Comparison of ENCODE assay signal across 20 cellular contexts in the genomic region with DNA sequence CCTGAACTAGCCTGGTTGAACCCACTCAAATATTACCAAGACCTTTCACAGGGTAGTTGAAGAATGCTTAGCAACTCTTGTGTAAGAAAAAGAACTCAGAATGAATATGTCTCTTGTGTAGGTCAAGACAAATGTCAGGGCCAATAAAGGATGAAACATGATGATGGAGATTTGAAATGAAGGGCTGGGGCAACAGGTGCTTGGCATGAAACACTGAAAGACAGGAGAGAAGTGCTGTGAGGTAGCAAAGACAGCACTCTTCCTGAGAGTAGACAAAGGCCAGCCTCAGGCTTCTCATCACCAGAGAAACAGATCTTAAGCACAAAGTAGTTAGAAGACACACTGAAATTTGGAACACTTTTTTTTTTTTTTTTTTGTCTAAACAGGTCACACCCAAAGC.
DNase-seq lines count a peak whose midpoint lies in the region; ATAC-seq and TF ChIP-seq lines count a peak whose summit lies in the region.
"Had no signal": no experiment of that assay in that cellular context is flagged by ENCODE, and none has a peak within 500 bp of the region (broad histone marks: within the 10 kb centered on the region; RNA-seq: fewer than 3 reads in every experiment).

No MANE protein-coding gene starts in this region.

- intact Hi-C loops in gastrocnemius medialis (cut with DNase I; ENCODE audit: low total_unique reads) = no loop called here

- H3K9me3 ChIP-seq in HEK293 (ENCODE audit: control insufficient read depth, insufficient read depth, low read depth, low read length) (no peaks in the 10 kb centered on the region), OCI-LY1 (ENCODE audit: low read length) (no peaks in the 10 kb centered on the region), neural progenitor cell (ENCODE audit: low read depth) (no peaks in the 10 kb centered on the region), gastrocnemius medialis (no peaks in the 10 kb centered on the region)
- H3K9me3 ChIP-seq: A549 had no signal

- no peaks in the 10 kb centered on the region for H3K9me3 Mint-ChIP-seq in neural progenitor cell

- H3K36me3 ChIP-seq in HEK293 (ENCODE audit: control insufficient read depth in 2 of 2, insufficient read depth in 1 of 2, low read length in 2 of 2) (no peaks in the 10 kb centered on the region), OCI-LY1 (ENCODE audit: insufficient read depth, low read length) (no peaks in the 10 kb centered on the region), neural progenitor cell (no peaks in the 10 kb centered on the region), gastrocnemius medialis (no peaks in the 10 kb centered on the region)

- H3F3A ChIP-seq in OCI-LY1 (ENCODE audit: insufficient read depth, low read length) (no peaks in the 10 kb centered on the region), neural progenitor cell (ENCODE audit: low read depth) (no peaks in the 10 kb centered on the region)

- H3K9ac ChIP-seq in OCI-LY1 (ENCODE audit: low read length) (no peak overlapping the region), neural progenitor cell (no peak overlapping the region)

- CTCF ChIA-PET in HEK293 (lab: Yijun Ruan, JAX) = interaction anchor here (0.6 kb wide), 1 partner anchor 724 kb away, joined by 4 read pairs; no protein-coding TSS in a partner anchor
- CTCF ChIA-PET in HEK293T (lab: Yijun Ruan, JAX) = no interaction called here

- peak overlapping the region; percentile 26; the same call in 1 of the 2 replicates for H2AFZ ChIP-seq in OCI-LY1 (ENCODE audit: low read length)
- H2AFZ ChIP-seq in neural progenitor cell (replicated peaks) = no peak overlapping the region

- H3K4me3 Mint-ChIP-seq in neural progenitor cell = no peak overlapping the region
- H3K4me3 Mint-ChIP-seq: CD4-positive, alpha-beta memory T cell; HFFc6 had no signal

- ATAC-seq in gastrocnemius medialis = peak; percentile 80 to 96
- no peak for ATAC-seq in GM19467 (IDR thresholded peaks at IDR 0.05; ENCODE audit: unreplicated experiment)
- ATAC-seq: A549 had no signal

- H3K9me2 ChIP-seq in OCI-LY1 (ENCODE audit: low read depth, low read length) = no peaks in the 10 kb centered on the region

- peaks cover 2% of the 10 kb centered on the region for H3K27me3 Mint-ChIP-seq in neural progenitor cell (ENCODE audit: insufficient read depth, low read depth)
- H3K27me3 Mint-ChIP-seq: CD4-positive, alpha-beta memory T cell had no signal

- DNase-seq in neural progenitor cell (ENCODE audit: low spot score) = peak; percentile 11
- DNase-seq in gastrocnemius medialis = peak; percentile 2 to 42
- DNase-seq in HEK293T (ENCODE audit: extremely low spot score) = no peak
- no peak for DNase-seq in GOT3 (lab: John Stamatoyannopoulos, UW)
- DNase-seq: 8988T; ACHN; C1 segment of cervical spinal cord; Calu3; CD4-positive, alpha-beta memory T cell; COR-L47; DMS53; DMS79 treated with DMSO at 0.1 percent for 48 hours; GF-D8; H7; HCEC 1CT; HFFc6 had no signal

- no peaks in the 10 kb centered on the region for H4K20me1 ChIP-seq in OCI-LY1 (ENCODE audit: insufficient read depth, low read length)
- H4K20me1 ChIP-seq in neural progenitor cell (ENCODE audit: low read depth) = no peaks in the 10 kb centered on the region

- no peak for TF ChIP-seq CTCF in HEK293 (tag by site-specific recombination; IDR thresholded peaks at IDR 0.05)
- no peak for TF ChIP-seq CTCF in OCI-LY1 (IDR thresholded peaks at IDR 0.05; ENCODE audit: low read length)
- TF ChIP-seq CTCF in neural progenitor cell (IDR thresholded peaks at IDR 0.05) = no peak
- no peak for TF ChIP-seq CTCF in gastrocnemius medialis (IDR thresholded peaks at IDR 0.05 in 4 of 5, conservative IDR thresholded peaks at IDR 0.05 in 1 of 5)

- H3K79me2 ChIP-seq in OCI-LY1 (ENCODE audit: insufficient read depth, low read length) = no peaks in the 10 kb centered on the region
- H3K79me2 ChIP-seq in neural progenitor cell (ENCODE audit: low read depth) = no peaks in the 10 kb centered on the region

- H3K27me3 ChIP-seq in OCI-LY1 (ENCODE audit: insufficient read depth, low read length) (no peaks in the 10 kb centered on the region), neural progenitor cell (no peaks in the 10 kb centered on the region), gastrocnemius medialis (no peaks in the 10 kb centered on the region)

- peaks cover 7% of the 10 kb centered on the region for H3K36me3 Mint-ChIP-seq in neural progenitor cell
- H3K36me3 Mint-ChIP-seq: CD4-positive, alpha-beta memory T cell had no signal

- H3K4me2 ChIP-seq in OCI-LY1 (ENCODE audit: low read length) = no peak overlapping the region
- no peak overlapping the region for H3K4me2 ChIP-seq in neural progenitor cell
- H3K4me2 ChIP-seq: A549 had no signal

- no peak overlapping the region for H3K27ac Mint-ChIP-seq in neural progenitor cell
- H3K27ac Mint-ChIP-seq: CD4-positive, alpha-beta memory T cell; HFFc6 had no signal

- in situ Hi-C loops in gastrocnemius medialis (cut with MboI; ENCODE audit: low sequenced_read_pairs in 4 of 4) = no loop called here

- H3K4me1 ChIP-seq in HEK293 (ENCODE audit: control insufficient read depth, insufficient read depth, low read length) (no peaks in the 10 kb centered on the region), OCI-LY1 (ENCODE audit: insufficient read depth, low read length, severe bottlenecking) (peaks cover 39% of the 10 kb centered on the region), neural progenitor cell (no peaks in the 10 kb centered on the region), gastrocnemius medialis (peaks cover 12 to 25% of the 10 kb centered on the region in 2 donors)
- H3K4me1 ChIP-seq: A549 had no signal

- peaks cover 14% of the 10 kb centered on the region for H3K4me1 Mint-ChIP-seq in neural progenitor cell
- H3K4me1 Mint-ChIP-seq: CD4-positive, alpha-beta memory T cell had no signal

- H3K4me3 ChIP-seq in HEK293 (ENCODE audit: low read depth, low read length) = no peak overlapping the region
- no peak overlapping the region for H3K4me3 ChIP-seq in OCI-LY1 (ENCODE audit: low read depth, low read length, poor library complexity, severe bottlenecking)
- no peak overlapping the region for H3K4me3 ChIP-seq in neural progenitor cell
- H3K4me3 ChIP-seq in gastrocnemius medialis = no peak overlapping the region
- H3K4me3 ChIP-seq: A549 had no signal

- no peak for TF ChIP-seq POLR2A in gastrocnemius medialis (IDR thresholded peaks at IDR 0.05)

- POLR2A ChIA-PET in HEK293 (lab: Yijun Ruan, JAX) = no interaction called here
- POLR2A ChIA-PET in HEK293T (lab: Yijun Ruan, JAX) = no interaction called here

- H3K27ac ChIP-seq in HEK293 (ENCODE audit: extremely low read depth, low read depth, low read length) (no peak overlapping the region), OCI-LY1 (ENCODE audit: low read depth, low read length, poor library complexity, severe bottlenecking) (peak overlapping the region; percentile 8), neural progenitor cell (no peak overlapping the region), gastrocnemius medialis (peak overlapping the region in 2 of 4 donors; percentile 11 to 13)
- H3K27ac ChIP-seq: A549 had no signal

TF ChIP-seq in HEK293, 187 proteins besides CTCF, POLR2A, EP300 and RAD21:
- TF ChIP-seq ZNF335 (tag by site-specific recombination; conservative IDR thresholded peaks at IDR 0.05) (no peak), SCRT2 (tag by site-specific recombination; IDR thresholded peaks at IDR 0.05) (0 out of 2 replicates have a peak, but pooled peaks have one; percentile 51)
TF ChIP-seq in HEK293: peak in this region for 1.

TF ChIP-seq in HEK293T, 16 proteins besides CTCF, POLR2A, EP300 and RAD21:
- no peak for TF ChIP-seq ARNT (IDR thresholded peaks at IDR 0.05)
- TF ChIP-seq FOXK2 (IDR thresholded peaks at IDR 0.05) = no peak
- no peak for TF ChIP-seq SUZ12 (IDR thresholded peaks at IDR 0.05)
TF ChIP-seq in HEK293T: peak in this region for 0.

Comparison
In these comparisons a context has a peak if more than half of its experiments do, and no peak if none do; other contexts are left out.
1. DNase-seq: peak in neural progenitor cell (single experiment) and gastrocnemius medialis (2 of 2); none in HEK293T (single experiment) and GOT3 (single experiment).